Comparison of ENCODE assay signal across 31 cellular contexts in genomic region chr3:78344918-78345317, GRCh38.
"Had no signal": no experiment of that assay in that cellular context is flagged by ENCODE, and none has a peak within 500 bp of the region (broad histone marks: within the 10 kb centered on the region; RNA-seq: fewer than 3 reads in every experiment).

No MANE protein-coding gene starts in this region.

- H3K9me3 ChIP-seq: ascending aorta, SJSA1, SK-N-SH had no signal

- DNase-seq: activated B cell treated with CpG ODN at 0.5 μM for 24 hours; activated CD4-positive, alpha-beta memory T cell treated with anti-CD3 and anti-CD28 coated beads, Interleukin-2, amount 10 ng/mL, durations not matched to agents 7 days and 5 days; activated CD4-positive, alpha-beta T cell treated with anti-CD3 and anti-CD28 coated beads for 4 hours; activated CD4-positive, alpha-beta T cell treated with anti-CD3 and anti-CD28 coated beads, Interleukin-2, amount 50 U/mL, for 1 hour; activated CD4-positive, CD25-positive, alpha-beta regulatory T cell treated with anti-CD3 and anti-CD28 coated beads, Interleukin-2, amount 50 U/mL, for 72 hours; activated effector memory CD4-positive, alpha-beta T cell treated with anti-CD3 and anti-CD28 coated beads, Interleukin-2, amount 50 U/mL, for 16 hours; activated naive CD4-positive, alpha-beta T cell treated with Interleukin-2 at 50 U/mL for 16 hours; activated naive CD8-positive, alpha-beta T cell treated with anti-CD3 and anti-CD28 coated beads, Interleukin-2, amount 10 ng/mL, durations not matched to agents 7 days and 5 days; activated T-cell treated with anti-CD3 and anti-CD28 coated beads, Interleukin-2, amount 50 U/mL, for 1 hour; activated T-cell treated with anti-CD3 and anti-CD28 coated beads, Interleukin-2, amount 50 U/mL, for 72 hours; amygdala; MM.1S; NCI-H1092 treated with DMSO at 0.1 percent for 48 hours; NCI-H1417; NCI-H146; NCI-H187; NCI-H2029 treated with DMSO at 0.1 percent for 48 hours; NCI-H2107; NCI-H2171; NCI-H510A; NCI-H526; NCI-H748 treated with DMSO at 0.1 percent for 48 hours; OCI-M1; SHP77; SK-N-SH had no signal

- H3K9ac ChIP-seq: SK-N-SH had no signal

- FAIRE-seq: TTC549 had no signal

- H3K4me2 ChIP-seq: SK-N-SH had no signal

- H3K36me3 ChIP-seq: ascending aorta, cardiac muscle cell, SJSA1 had no signal

- H3K27me3 ChIP-seq: ascending aorta, cardiac muscle cell, SJSA1 had no signal

- H3K27ac ChIP-seq: ascending aorta, cardiac muscle cell, SJSA1 had no signal

- ATAC-seq: activated T-cell treated with anti-CD3 and anti-CD28 coated beads, Interleukin-2, amount 50 U/mL, for 72 hours; activated T-helper 17 cell treated with anti-CD3 and anti-CD28 coated beads, Interleukin-2, amount 50 U/mL, for 72 hours; Panc1 had no signal

- H3K4me1 ChIP-seq: ascending aorta, SJSA1 had no signal

- H3K9me2 ChIP-seq: SK-N-SH had no signal

- H3K4me3 ChIP-seq: ascending aorta, cardiac muscle cell, SJSA1 had no signal
